Comparison of ENCODE assay signal across 2 cellular contexts in the genomic region with DNA sequence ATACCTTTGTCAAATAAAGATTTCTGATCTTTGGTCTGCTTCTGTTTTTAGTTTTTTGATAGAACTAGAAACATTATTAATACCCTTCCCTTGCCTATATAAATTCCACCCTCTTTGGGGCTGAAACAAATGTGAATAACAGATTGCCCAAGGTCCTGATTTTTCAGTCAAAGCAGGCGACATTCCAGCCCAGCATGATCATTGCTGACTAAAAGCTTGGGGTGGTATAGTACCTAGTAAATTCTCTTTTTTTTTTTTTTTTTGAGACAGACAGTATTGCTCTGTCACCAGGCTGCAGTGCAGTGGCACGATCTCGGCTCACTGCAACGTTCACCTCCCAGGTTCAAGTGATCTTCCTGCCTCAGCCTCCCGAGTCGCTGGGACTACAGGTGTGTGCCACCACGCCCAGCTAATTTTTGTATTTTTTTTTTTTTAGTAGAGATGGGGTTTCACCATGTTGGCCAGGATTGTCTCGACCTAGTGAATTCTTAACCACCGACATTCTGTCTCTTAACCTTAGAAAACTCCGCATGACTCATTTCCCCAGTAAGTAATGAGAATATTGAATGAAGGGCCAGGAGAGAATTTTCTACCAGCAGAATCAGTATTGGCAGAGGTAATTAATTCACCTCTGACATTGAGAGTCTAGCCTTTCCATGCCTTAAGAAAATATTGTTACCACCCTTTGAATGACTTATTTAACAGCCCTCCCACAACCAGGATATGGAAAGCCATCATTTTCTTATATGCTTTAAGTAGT.
TF ChIP-seq lines count a peak whose summit lies in the region.

No MANE protein-coding gene starts in this region.

TF ChIP-seq in GM23338, 12 proteins besides CTCF, POLR2A, EP300 and RAD21 (continued from another document):
- TF ChIP-seq, protein P1, sequence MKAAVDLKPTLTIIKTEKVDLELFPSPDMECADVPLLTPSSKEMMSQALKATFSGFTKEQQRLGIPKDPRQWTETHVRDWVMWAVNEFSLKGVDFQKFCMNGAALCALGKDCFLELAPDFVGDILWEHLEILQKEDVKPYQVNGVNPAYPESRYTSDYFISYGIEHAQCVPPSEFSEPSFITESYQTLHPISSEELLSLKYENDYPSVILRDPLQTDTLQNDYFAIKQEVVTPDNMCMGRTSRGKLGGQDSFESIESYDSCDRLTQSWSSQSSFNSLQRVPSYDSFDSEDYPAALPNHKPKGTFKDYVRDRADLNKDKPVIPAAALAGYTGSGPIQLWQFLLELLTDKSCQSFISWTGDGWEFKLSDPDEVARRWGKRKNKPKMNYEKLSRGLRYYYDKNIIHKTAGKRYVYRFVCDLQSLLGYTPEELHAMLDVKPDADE (IDR thresholded peaks at IDR 0.05), result no peak
- TF ChIP-seq, protein P2, sequence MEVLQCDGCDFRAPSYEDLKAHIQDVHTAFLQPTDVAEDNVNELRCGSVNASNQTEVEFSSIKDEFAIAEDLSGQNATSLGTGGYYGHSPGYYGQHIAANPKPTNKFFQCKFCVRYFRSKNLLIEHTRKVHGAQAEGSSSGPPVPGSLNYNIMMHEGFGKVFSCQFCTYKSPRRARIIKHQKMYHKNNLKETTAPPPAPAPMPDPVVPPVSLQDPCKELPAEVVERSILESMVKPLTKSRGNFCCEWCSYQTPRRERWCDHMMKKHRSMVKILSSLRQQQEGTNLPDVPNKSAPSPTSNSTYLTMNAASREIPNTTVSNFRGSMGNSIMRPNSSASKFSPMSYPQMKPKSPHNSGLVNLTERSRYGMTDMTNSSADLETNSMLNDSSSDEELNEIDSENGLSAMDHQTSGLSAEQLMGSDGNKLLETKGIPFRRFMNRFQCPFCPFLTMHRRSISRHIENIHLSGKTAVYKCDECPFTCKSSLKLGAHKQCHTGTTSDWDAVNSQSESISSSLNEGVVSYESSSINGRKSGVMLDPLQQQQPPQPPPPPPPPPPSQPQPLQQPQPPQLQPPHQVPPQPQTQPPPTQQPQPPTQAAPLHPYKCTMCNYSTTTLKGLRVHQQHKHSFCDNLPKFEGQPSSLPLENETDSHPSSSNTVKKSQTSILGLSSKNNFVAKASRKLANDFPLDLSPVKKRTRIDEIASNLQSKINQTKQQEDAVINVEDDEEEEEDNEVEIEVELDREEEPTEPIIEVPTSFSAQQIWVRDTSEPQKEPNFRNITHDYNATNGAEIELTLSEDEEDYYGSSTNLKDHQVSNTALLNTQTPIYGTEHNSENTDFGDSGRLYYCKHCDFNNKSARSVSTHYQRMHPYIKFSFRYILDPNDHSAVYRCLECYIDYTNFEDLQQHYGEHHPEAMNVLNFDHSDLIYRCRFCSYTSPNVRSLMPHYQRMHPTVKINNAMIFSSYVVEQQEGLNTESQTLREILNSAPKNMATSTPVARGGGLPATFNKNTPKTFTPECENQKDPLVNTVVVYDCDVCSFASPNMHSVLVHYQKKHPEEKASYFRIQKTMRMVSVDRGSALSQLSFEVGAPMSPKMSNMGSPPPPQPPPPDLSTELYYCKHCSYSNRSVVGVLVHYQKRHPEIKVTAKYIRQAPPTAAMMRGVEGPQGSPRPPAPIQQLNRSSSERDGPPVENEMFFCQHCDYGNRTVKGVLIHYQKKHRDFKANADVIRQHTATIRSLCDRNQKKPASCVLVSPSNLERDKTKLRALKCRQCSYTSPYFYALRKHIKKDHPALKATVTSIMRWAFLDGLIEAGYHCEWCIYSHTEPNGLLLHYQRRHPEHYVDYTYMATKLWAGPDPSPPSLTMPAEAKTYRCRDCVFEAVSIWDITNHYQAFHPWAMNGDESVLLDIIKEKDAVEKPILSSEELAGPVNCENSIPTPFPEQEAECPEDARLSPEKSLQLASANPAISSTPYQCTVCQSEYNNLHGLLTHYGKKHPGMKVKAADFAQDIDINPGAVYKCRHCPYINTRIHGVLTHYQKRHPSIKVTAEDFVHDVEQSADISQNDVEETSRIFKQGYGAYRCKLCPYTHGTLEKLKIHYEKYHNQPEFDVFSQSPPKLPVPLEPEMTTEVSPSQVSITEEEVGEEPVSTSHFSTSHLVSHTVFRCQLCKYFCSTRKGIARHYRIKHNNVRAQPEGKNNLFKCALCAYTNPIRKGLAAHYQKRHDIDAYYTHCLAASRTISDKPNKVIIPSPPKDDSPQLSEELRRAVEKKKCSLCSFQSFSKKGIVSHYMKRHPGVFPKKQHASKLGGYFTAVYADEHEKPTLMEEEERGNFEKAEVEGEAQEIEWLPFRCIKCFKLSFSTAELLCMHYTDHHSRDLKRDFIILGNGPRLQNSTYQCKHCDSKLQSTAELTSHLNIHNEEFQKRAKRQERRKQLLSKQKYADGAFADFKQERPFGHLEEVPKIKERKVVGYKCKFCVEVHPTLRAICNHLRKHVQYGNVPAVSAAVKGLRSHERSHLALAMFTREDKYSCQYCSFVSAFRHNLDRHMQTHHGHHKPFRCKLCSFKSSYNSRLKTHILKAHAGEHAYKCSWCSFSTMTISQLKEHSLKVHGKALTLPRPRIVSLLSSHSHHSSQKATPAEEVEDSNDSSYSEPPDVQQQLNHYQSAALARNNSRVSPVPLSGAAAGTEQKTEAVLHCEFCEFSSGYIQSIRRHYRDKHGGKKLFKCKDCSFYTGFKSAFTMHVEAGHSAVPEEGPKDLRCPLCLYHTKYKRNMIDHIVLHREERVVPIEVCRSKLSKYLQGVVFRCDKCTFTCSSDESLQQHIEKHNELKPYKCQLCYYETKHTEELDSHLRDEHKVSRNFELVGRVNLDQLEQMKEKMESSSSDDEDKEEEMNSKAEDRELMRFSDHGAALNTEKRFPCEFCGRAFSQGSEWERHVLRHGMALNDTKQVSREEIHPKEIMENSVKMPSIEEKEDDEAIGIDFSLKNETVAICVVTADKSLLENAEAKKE (CRISPR knock-in tag; IDR thresholded peaks at IDR 0.05), result no peak
- TF ChIP-seq ZNF114 (CRISPR knock-in tag; IDR thresholded peaks at IDR 0.05) (no peak), EZH2 (IDR thresholded peaks at IDR 0.05; ENCODE audit: low read depth, unreplicated experiment) (no peak), CREB1 (CRISPR knock-in tag; IDR thresholded peaks at IDR 0.05; ENCODE audit: low read depth) (no peak), EZH2phosphoT487 (IDR thresholded peaks at IDR 0.05; ENCODE audit: unreplicated experiment) (no peak), JUNB (IDR thresholded peaks at IDR 0.05; ENCODE audit: unreplicated experiment) (no peak)
- TF ChIP-seq, protein P3, sequence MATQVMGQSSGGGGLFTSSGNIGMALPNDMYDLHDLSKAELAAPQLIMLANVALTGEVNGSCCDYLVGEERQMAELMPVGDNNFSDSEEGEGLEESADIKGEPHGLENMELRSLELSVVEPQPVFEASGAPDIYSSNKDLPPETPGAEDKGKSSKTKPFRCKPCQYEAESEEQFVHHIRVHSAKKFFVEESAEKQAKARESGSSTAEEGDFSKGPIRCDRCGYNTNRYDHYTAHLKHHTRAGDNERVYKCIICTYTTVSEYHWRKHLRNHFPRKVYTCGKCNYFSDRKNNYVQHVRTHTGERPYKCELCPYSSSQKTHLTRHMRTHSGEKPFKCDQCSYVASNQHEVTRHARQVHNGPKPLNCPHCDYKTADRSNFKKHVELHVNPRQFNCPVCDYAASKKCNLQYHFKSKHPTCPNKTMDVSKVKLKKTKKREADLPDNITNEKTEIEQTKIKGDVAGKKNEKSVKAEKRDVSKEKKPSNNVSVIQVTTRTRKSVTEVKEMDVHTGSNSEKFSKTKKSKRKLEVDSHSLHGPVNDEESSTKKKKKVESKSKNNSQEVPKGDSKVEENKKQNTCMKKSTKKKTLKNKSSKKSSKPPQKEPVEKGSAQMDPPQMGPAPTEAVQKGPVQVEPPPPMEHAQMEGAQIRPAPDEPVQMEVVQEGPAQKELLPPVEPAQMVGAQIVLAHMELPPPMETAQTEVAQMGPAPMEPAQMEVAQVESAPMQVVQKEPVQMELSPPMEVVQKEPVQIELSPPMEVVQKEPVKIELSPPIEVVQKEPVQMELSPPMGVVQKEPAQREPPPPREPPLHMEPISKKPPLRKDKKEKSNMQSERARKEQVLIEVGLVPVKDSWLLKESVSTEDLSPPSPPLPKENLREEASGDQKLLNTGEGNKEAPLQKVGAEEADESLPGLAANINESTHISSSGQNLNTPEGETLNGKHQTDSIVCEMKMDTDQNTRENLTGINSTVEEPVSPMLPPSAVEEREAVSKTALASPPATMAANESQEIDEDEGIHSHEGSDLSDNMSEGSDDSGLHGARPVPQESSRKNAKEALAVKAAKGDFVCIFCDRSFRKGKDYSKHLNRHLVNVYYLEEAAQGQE (IDR thresholded peaks at IDR 0.05; ENCODE audit: unreplicated experiment), result no peak

TF ChIP-seq in SK-N-SH, 30 proteins besides CTCF, POLR2A, EP300 and RAD21 (continued from another document):
- no peak for TF ChIP-seq MAX (IDR thresholded peaks at IDR 0.05; ENCODE audit: low read depth)
- no peak for TF ChIP-seq TEAD4 (IDR thresholded peaks at IDR 0.05; ENCODE audit: borderline replicate concordance, insufficient read depth)
- no peak for TF ChIP-seq TAF1 (IDR thresholded peaks at IDR 0.05; ENCODE audit: borderline replicate concordance, low read depth, low read length)
- no peak for TF ChIP-seq RCOR1 (IDR thresholded peaks at IDR 0.05; ENCODE audit: low read length)
- no peak for TF ChIP-seq FOXJ3 (CRISPR knock-in tag; IDR thresholded peaks at IDR 0.05)
- no peak for TF ChIP-seq FOSL2 (IDR thresholded peaks at IDR 0.05; ENCODE audit: borderline replicate concordance, low read depth)
- TF ChIP-seq RXRA (IDR thresholded peaks at IDR 0.05; ENCODE audit: borderline replicate concordance, low read depth), result no peak
- TF ChIP-seq FOXM1 (IDR thresholded peaks at IDR 0.05; ENCODE audit: low read depth), result no peak
